ENCODE assay signal across 8 cellular contexts in genomic region chr22:36263216-36263673, GRCh38. TPM values are rescaled to one million over a fixed set of nuclear protein-coding genes. Genes with fewer than 3 reads are reported as not detected.
DNase-seq lines count a peak whose midpoint lies in the region; ATAC-seq and TF ChIP-seq lines count a peak whose summit lies in the region.
"Not testable (repeated sequence)": the region's sequence is repeated elsewhere in the genome, so short reads cannot be mapped to it uniquely, and the experiment has no call there.

No MANE protein-coding gene starts in this region.

- CTCF ChIA-PET in activated CD8-positive, alpha-beta memory T cell treated with anti-CD3 and anti-CD28 coated beads, Interleukin-2, amount 10 ng/mL, durations not matched to agents 7 days and 5 days (lab: Charles Lee): interaction anchor here (1.4 kb wide), 1 partner anchor 15 kb away, joined by 4 read pairs; no protein-coding TSS in a partner anchor
- CTCF ChIA-PET in MCF 10A (lab: Yijun Ruan, JAX): not testable (repeated sequence)

- H3K36me3 ChIP-seq in right lobe of liver: peaks cover 0 to 24% (median 12%) of the 10 kb centered on the region in 4 donors

- H3K4me3 ChIP-seq in fibroblast of pulmonary artery (replicated peaks; ENCODE audit: low read depth, low read length); right lobe of liver: not testable (repeated sequence)

- H3K9me3 Mint-ChIP-seq in activated CD8-positive, alpha-beta memory T cell treated with anti-CD3 and anti-CD28 coated beads, Interleukin-2, amount 10 ng/mL, durations not matched to agents 7 days and 5 days (ENCODE audit: low read depth); MCF 10A (ENCODE audit: unreplicated experiment): not testable (repeated sequence)

- BruUV-seq in MCF 10A (replicated peaks; lab: Mats Ljungman, UMichigan): not testable (repeated sequence)

- H3K27me3 ChIP-seq in right lobe of liver: not testable (repeated sequence)

- TF ChIP-seq POLR2A in right lobe of liver (IDR thresholded peaks at IDR 0.05): not testable (repeated sequence)

- peak; percentile 28 for DNase-seq in EH (ENCODE audit: low read depth)
- peak; percentile 32 for DNase-seq in NOMO-1 treated with DMSO at 0.1 percent for 48 hours (lab: John Stamatoyannopoulos, UW; ENCODE audit: unreplicated experiment)
- DNase-seq in activated CD8-positive, alpha-beta memory T cell treated with anti-CD3 and anti-CD28 coated beads, Interleukin-2, amount 10 ng/mL, durations not matched to agents 7 days and 5 days; sciatic nerve (ENCODE audit: low spot score): not testable (repeated sequence)
- DNase-seq in MCF 10A (ENCODE audit: unreplicated experiment): peak; percentile 39
- DNase-seq in fibroblast of pulmonary artery (ENCODE audit: low read depth): peak; percentile 64
- DNase-seq in right lobe of liver: peak in 2 of 3 donors; percentile 81 to 86

- not testable (repeated sequence) for H3K27me3 Mint-ChIP-seq in activated CD8-positive, alpha-beta memory T cell treated with anti-CD3 and anti-CD28 coated beads, Interleukin-2, amount 10 ng/mL, durations not matched to agents 7 days and 5 days; MCF 10A (ENCODE audit: insufficient read depth, unreplicated experiment)

- peaks cover 79% of the 10 kb centered on the region for H3K36me3 Mint-ChIP-seq in activated CD8-positive, alpha-beta memory T cell treated with anti-CD3 and anti-CD28 coated beads, Interleukin-2, amount 10 ng/mL, durations not matched to agents 7 days and 5 days
- not testable (repeated sequence) for H3K36me3 Mint-ChIP-seq in MCF 10A (ENCODE audit: insufficient read depth, unreplicated experiment)

- not testable (repeated sequence) for TF ChIP-seq CTCF in MCF 10A (IDR thresholded peaks at IDR 0.05; ENCODE audit: unreplicated experiment); fibroblast of pulmonary artery (IDR thresholded peaks at IDR 0.05; ENCODE audit: low read length, missing control alignments); right lobe of liver (IDR thresholded peaks at IDR 0.05)

- 20% methylated on average over 5 of the region's 5 CpGs for WGBS in right lobe of liver (ENCODE audit: insufficient coverage, low coverage, low lambda C conversion rate, missing lambda C conversion rate)

- H3K4me1 Mint-ChIP-seq in activated CD8-positive, alpha-beta memory T cell treated with anti-CD3 and anti-CD28 coated beads, Interleukin-2, amount 10 ng/mL, durations not matched to agents 7 days and 5 days: peaks cover 20% of the 10 kb centered on the region
- peaks cover 16% of the 10 kb centered on the region for H3K4me1 Mint-ChIP-seq in MCF 10A (ENCODE audit: insufficient read depth, unreplicated experiment)

- not testable (repeated sequence) for ATAC-seq in activated CD8-positive, alpha-beta memory T cell treated with anti-CD3 and anti-CD28 coated beads, Interleukin-2, amount 10 ng/mL, durations not matched to agents 7 days and 5 days
- ATAC-seq in right lobe of liver: peak; percentile 71 to 92 (median 90)
- ATAC-seq in sciatic nerve: peak; percentile 72

- intact Hi-C loops in MCF 10A (cut with micrococcal nuclease); right lobe of liver (cut with DNase I); sciatic nerve (cut with DNase I): not testable (repeated sequence)

- peak overlapping the region; percentile 1 for H3K27ac Mint-ChIP-seq in activated CD8-positive, alpha-beta memory T cell treated with anti-CD3 and anti-CD28 coated beads, Interleukin-2, amount 10 ng/mL, durations not matched to agents 7 days and 5 days
- H3K27ac Mint-ChIP-seq in MCF 10A (ENCODE audit: low read depth, unreplicated experiment): peak overlapping the region; percentile 81

- POLR2A ChIA-PET in MCF 10A (lab: Yijun Ruan, JAX): not testable (repeated sequence)

- peaks cover 3 to 34% (median 19%) of the 10 kb centered on the region in 4 donors for H3K4me1 ChIP-seq in right lobe of liver

- not testable (repeated sequence) for H3K4me3 Mint-ChIP-seq in activated CD8-positive, alpha-beta memory T cell treated with anti-CD3 and anti-CD28 coated beads, Interleukin-2, amount 10 ng/mL, durations not matched to agents 7 days and 5 days; MCF 10A (ENCODE audit: unreplicated experiment)

- not testable (repeated sequence) for H3K9me3 ChIP-seq in right lobe of liver

- peak overlapping the region in 2 of 3 donors; percentile 62 to 78 for H3K27ac ChIP-seq in right lobe of liver
- peak overlapping the region; percentile 17 for H3K27ac ChIP-seq in temporal lobe (ENCODE audit: low read depth, low read length)

RNA-seq across cellular contexts. Expression of gene APOL1, which starts 10.3 kb away (rescaled TPM):
- total RNA-seq in activated CD8-positive, alpha-beta memory T cell treated with anti-CD3 and anti-CD28 coated beads, Interleukin-2, amount 10 ng/mL, durations not matched to agents 7 days and 5 days: 10 to 100 TPM; 55.6 to 61.6 TPM
- 0.14 and 0.69 TPM in 2 replicates for total RNA-seq in MCF 10A (2022)
- 100 to 1,000 TPM in 5 of 6 experiments, 10 to 100 TPM in 1; 85.1 to 299 (median 119) TPM for total RNA-seq in right lobe of liver
- 35.3 TPM for total RNA-seq in sciatic nerve
- 0.74 TPM for total RNA-seq in temporal lobe

RNA-seq across cellular contexts. Expression of gene APOL2, which starts 23.9 kb away (rescaled TPM):
- 10 to 100 TPM; 82.6 to 86.4 TPM for total RNA-seq in activated CD8-positive, alpha-beta memory T cell treated with anti-CD3 and anti-CD28 coated beads, Interleukin-2, amount 10 ng/mL, durations not matched to agents 7 days and 5 days
- 16.0 and 38.7 TPM in 2 replicates for total RNA-seq in MCF 10A (2022)
- 100 to 1,000 TPM in 1 of 6 experiments, 10 to 100 TPM in 5; 40.8 to 121 (median 57.5) TPM for total RNA-seq in right lobe of liver
- 65.8 TPM for total RNA-seq in sciatic nerve
- total RNA-seq in temporal lobe: 6.1 TPM

Comparison
In these comparisons a context has a peak if more than half of its experiments do, and no peak if none do; other contexts are left out.
1. RNA of gene APOL1, which starts 10.3 kb away (total RNA-seq): 85.1 to 299 TPM in right lobe of liver, 55.6 to 61.6 TPM in activated CD8-positive, alpha-beta memory T cell treated with anti-CD3 and anti-CD28 coated beads, Interleukin-2, amount 10 ng/mL, durations not matched to agents 7 days and 5 days and 35.3 TPM in sciatic nerve (single experiment); 0.74 TPM in temporal lobe (single experiment) and 0.14 to 0.69 TPM in MCF 10A; every median in the first group is over 10 times any median in the second.